ENCODE assay signal across 30 cellular contexts in the genomic region with DNA sequence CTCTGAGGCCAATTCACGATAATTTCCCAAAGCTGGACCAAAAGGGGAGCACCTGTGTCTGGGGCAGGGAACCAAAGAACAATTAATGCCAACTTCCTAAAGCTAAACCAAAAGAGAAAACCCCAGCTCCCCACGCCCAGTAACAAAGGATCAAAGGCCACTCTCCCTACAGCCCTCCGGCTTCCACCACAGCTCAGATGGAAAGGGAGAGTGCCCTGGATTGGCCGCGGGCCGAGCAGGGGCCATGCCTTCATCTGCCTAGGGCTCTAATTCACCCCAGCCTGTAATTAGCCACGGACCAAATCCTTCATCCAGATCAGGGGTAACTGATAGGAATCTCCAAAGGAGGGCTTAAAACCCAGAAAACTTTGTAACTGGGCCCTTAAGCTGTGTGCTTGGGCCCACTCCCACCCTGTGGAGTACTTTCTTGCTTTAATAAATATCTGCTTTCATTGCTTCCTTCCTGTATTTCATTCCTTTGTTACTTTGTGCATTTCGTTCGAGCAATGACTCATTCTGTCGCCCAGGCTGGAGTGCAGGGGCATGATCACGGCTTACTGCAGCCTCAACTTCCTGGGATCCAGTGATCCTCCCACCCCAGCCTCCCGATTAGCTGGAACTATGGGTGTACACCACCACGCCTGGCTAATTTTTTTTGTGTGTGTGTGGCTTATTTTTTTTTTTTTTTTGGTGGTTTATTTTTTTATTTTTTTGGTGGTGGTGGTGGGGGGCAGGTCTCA.
A peak's percentile ranks its signal among the peaks of the same experiment; 100 is the strongest.
DNase-seq lines count a peak whose midpoint lies in the region; ATAC-seq and TF ChIP-seq lines count a peak whose summit lies in the region.
"Had no signal": no experiment of that assay in that cellular context is flagged by ENCODE, and none has a peak within 500 bp of the region (broad histone marks: within the 10 kb centered on the region; RNA-seq: fewer than 3 reads in every experiment).

No MANE protein-coding gene starts in this region.

- H3K27me3 Mint-ChIP-seq in activated CD8-positive, alpha-beta T cell treated with anti-CD3 and anti-CD28 coated beads for 36 hours, result peaks cover 15% of the 10 kb centered on the region

- H3K4me1 ChIP-seq in ES-I3 (ENCODE audit: insufficient read depth, low read length), result no peaks in the 10 kb centered on the region
- H3K4me1 ChIP-seq: BLaER1 treated with 17β-estradiol and CSF1 and Interleukin-3, amounts not matched to agents 10 nM and 100 nM had no signal

- no peak overlapping the region for H3K27ac Mint-ChIP-seq in activated CD8-positive, alpha-beta T cell treated with anti-CD3 and anti-CD28 coated beads for 36 hours
- H3K27ac Mint-ChIP-seq: activated CD4-positive, alpha-beta memory T cell treated with anti-CD3 and anti-CD28 coated beads for 36 hours; activated naive CD8-positive, alpha-beta T cell treated with anti-CD3 and anti-CD28 coated beads, Interleukin-2, amount 10 ng/mL, durations not matched to agents 7 days and 5 days; activated T-helper 2 cell treated with anti-CD3 and anti-CD28 coated beads, Interferon-gamma antibody, Interleukin-2, Interleukin-4, amounts not matched to agents 10 μg/mL and 5 μg/mL and 100 μg/mL, durations not matched to agents 14 hours and 24 hours and 36 hours; dendritic cell treated with granulocyte-macrophage colony-stimulating factor and Interleukin-4, amounts not matched to agents 40 ng/mL and 50 ng/mL, for 4 days; immature natural killer cell; type B pancreatic cell had no signal

- intact Hi-C loops in activated CD8-positive, alpha-beta T cell treated with anti-CD3 and anti-CD28 coated beads for 36 hours (cut with micrococcal nuclease), result no loop called here

- no peaks in the 10 kb centered on the region for H3K9me3 Mint-ChIP-seq in activated CD8-positive, alpha-beta T cell treated with anti-CD3 and anti-CD28 coated beads for 36 hours
- H3K9me3 Mint-ChIP-seq: activated naive CD8-positive, alpha-beta T cell treated with anti-CD3 and anti-CD28 coated beads, Interleukin-2, amount 10 ng/mL, durations not matched to agents 7 days and 5 days; activated T-helper 2 cell treated with anti-CD3 and anti-CD28 coated beads, Interferon-gamma antibody, Interleukin-2, Interleukin-4, amounts not matched to agents 10 μg/mL and 5 μg/mL and 100 μg/mL, durations not matched to agents 14 hours and 24 hours and 36 hours; dendritic cell treated with granulocyte-macrophage colony-stimulating factor and Interleukin-4, amounts not matched to agents 40 ng/mL and 50 ng/mL, for 4 days; immature natural killer cell; type B pancreatic cell had no signal

- peaks cover 2% of the 10 kb centered on the region; the same call in 1 of the 2 replicates for H3K9me3 ChIP-seq in ES-I3 (ENCODE audit: control insufficient read depth, insufficient read depth, low read length)
- H3K9me3 ChIP-seq: ascending aorta, esophagus squamous epithelium, left lung had no signal

- H3K4me3 Mint-ChIP-seq in activated CD8-positive, alpha-beta T cell treated with anti-CD3 and anti-CD28 coated beads for 36 hours, result no peak overlapping the region
- H3K4me3 Mint-ChIP-seq: dendritic cell treated with granulocyte-macrophage colony-stimulating factor and Interleukin-4, amounts not matched to agents 40 ng/mL and 50 ng/mL, for 4 days had no signal

- H3K36me3 ChIP-seq in ES-I3 (ENCODE audit: insufficient read depth, low read length), result no peaks in the 10 kb centered on the region
- H3K36me3 ChIP-seq: ascending aorta; BLaER1 treated with 17β-estradiol and CSF1 and Interleukin-3, amounts not matched to agents 10 nM and 100 nM; esophagus squamous epithelium; left lung had no signal

- ATAC-seq in HG03571 (IDR thresholded peaks at IDR 0.05; ENCODE audit: unreplicated experiment), result no peak
- no peak for ATAC-seq in activated CD8-positive, alpha-beta T cell treated with anti-CD3 and anti-CD28 coated beads for 36 hours
- ATAC-seq: left lung, Panc1 had no signal

- no peak for TF ChIP-seq CTCF in activated CD8-positive, alpha-beta T cell treated with anti-CD3 and anti-CD28 coated beads for 36 hours (IDR thresholded peaks at IDR 0.05)

- H3K36me3 Mint-ChIP-seq in activated CD8-positive, alpha-beta T cell treated with anti-CD3 and anti-CD28 coated beads for 36 hours (ENCODE audit: low read depth), result no peaks in the 10 kb centered on the region
- H3K36me3 Mint-ChIP-seq: activated CD4-positive, alpha-beta memory T cell treated with anti-CD3 and anti-CD28 coated beads for 36 hours; activated naive CD8-positive, alpha-beta T cell treated with anti-CD3 and anti-CD28 coated beads, Interleukin-2, amount 10 ng/mL, durations not matched to agents 7 days and 5 days; type B pancreatic cell had no signal

- CTCF ChIA-PET in activated CD8-positive, alpha-beta T cell treated with anti-CD3 and anti-CD28 coated beads for 36 hours (lab: Charles Lee), result interaction anchor here (1.3 to 1.8 kb wide), 3 partner anchors 9 to 335 kb away, joined by 3 to 6 read pairs (median 5); no protein-coding TSS in a partner anchor

- H3K9ac ChIP-seq in ES-I3 (ENCODE audit: low read depth, low read length), result peak overlapping the region; percentile 61; the same call in 1 of the 2 replicates
- H3K9ac ChIP-seq: BLaER1 treated with 17β-estradiol and CSF1 and Interleukin-3, amounts not matched to agents 10 nM and 100 nM had no signal

- POLR2A ChIA-PET in activated CD8-positive, alpha-beta T cell treated with anti-CD3 and anti-CD28 coated beads for 36 hours (lab: Charles Lee), result no interaction called here

- peaks cover 21% of the 10 kb centered on the region for H3K4me1 Mint-ChIP-seq in activated CD8-positive, alpha-beta T cell treated with anti-CD3 and anti-CD28 coated beads for 36 hours (ENCODE audit: low read depth)

- peak; percentile 12 for DNase-seq in M059J (ENCODE audit: low read depth)
- DNase-seq in ecto neural progenitor cell (ENCODE audit: low spot score), result peak; percentile 60
- peak; percentile 16 for DNase-seq in retina
- no peak for DNase-seq in activated CD8-positive, alpha-beta T cell treated with anti-CD3 and anti-CD28 coated beads for 36 hours
- DNase-seq in central memory CD4-positive, alpha-beta T cell, result no peak
- DNase-seq: activated CD4-positive, alpha-beta memory T cell treated with anti-CD3 and anti-CD28 coated beads for 36 hours; activated CD4-positive, CD25-positive, alpha-beta regulatory T cell treated with anti-CD3 and anti-CD28 coated beads, Interleukin-2, amount 50 U/mL, for 72 hours; activated naive CD8-positive, alpha-beta T cell treated with anti-CD3 and anti-CD28 coated beads, Interleukin-2, amount 10 ng/mL, durations not matched to agents 7 days and 5 days; caudate nucleus; COR-L47; esophagus squamous epithelium; foreskin melanocyte; immature natural killer cell; IMR-90; left lung; mesendoderm; NCI-H1417; NCI-H2081; NCI-H345; occipital lobe; SHP77 treated with DMSO at 0.1 percent for 48 hours; stimulated activated CD4-positive, alpha-beta T cell treated with anti-CD3 and anti-CD28 coated beads, Interleukin-2, amount 100 ng/mL, for 48 hours had no signal

Comparison
In these comparisons a context has a peak if more than half of its experiments do, and no peak if none do; other contexts are left out.
1. DNase-seq: peak in M059J (single experiment), ecto neural progenitor cell (single experiment) and retina (single experiment); none in activated CD8-positive, alpha-beta T cell treated with anti-CD3 and anti-CD28 coated beads for 36 hours (single experiment) and central memory CD4-positive, alpha-beta T cell (single experiment).